ENCODE assay signal across 19 cellular contexts in genomic region chr3:138675393-138675792, GRCh38.
A peak's percentile ranks its signal among the peaks of the same experiment; 100 is the strongest.
DNase-seq lines count a peak whose midpoint lies in the region; ATAC-seq, FAIRE-seq and TF ChIP-seq lines count a peak whose summit lies in the region.
"Had no signal": no experiment of that assay in that cellular context is flagged by ENCODE, and none has a peak within 500 bp of the region (broad histone marks: within the 10 kb centered on the region; RNA-seq: fewer than 3 reads in every experiment).

No MANE protein-coding gene starts in this region.

- no peaks in the 10 kb centered on the region for H3K27me3 ChIP-seq in K562 (ENCODE audit: control insufficient read depth in 2 of 2, insufficient read depth in 2 of 2, low read length in 2 of 2)

- H3K27ac Mint-ChIP-seq in T-helper 17 cell: no peak overlapping the region
- H3K27ac Mint-ChIP-seq: activated CD4-positive, alpha-beta T cell treated with anti-CD3 and anti-CD28 coated beads for 36 hours; activated naive CD4-positive, alpha-beta T cell treated with anti-CD3 and anti-CD28 coated beads, Interleukin-2, amount 10 ng/mL, durations not matched to agents 7 days and 5 days; CD4-positive, alpha-beta T cell; effector memory CD8-positive, alpha-beta T cell; natural killer cell had no signal

- H3K27ac ChIP-seq in K562 (ENCODE audit: extremely low read depth, low read depth, low read length): no peak overlapping the region
- H3K27ac ChIP-seq: lower lobe of right lung had no signal

- TF ChIP-seq CTCF in NB4 (IDR thresholded peaks at IDR 0.05; ENCODE audit: low read depth, low read length) (no peak), K562 (IDR thresholded peaks at IDR 0.05 in 2 of 3, conservative IDR thresholded peaks at IDR 0.05 in 1 of 3; ENCODE audit: insufficient read depth in 2 of 3, low read depth in 1 of 3, low read length in 3 of 3) (no peak)

- H3K27me3 Mint-ChIP-seq in T-helper 17 cell: no peaks in the 10 kb centered on the region
- H3K27me3 Mint-ChIP-seq: activated CD4-positive, alpha-beta T cell treated with anti-CD3 and anti-CD28 coated beads for 36 hours; activated naive CD4-positive, alpha-beta T cell treated with anti-CD3 and anti-CD28 coated beads, Interleukin-2, amount 10 ng/mL, durations not matched to agents 7 days and 5 days; CD4-positive, alpha-beta T cell; effector memory CD8-positive, alpha-beta T cell had no signal

- no peak overlapping the region for H3K9ac ChIP-seq in K562 (ENCODE audit: insufficient read depth in 1 of 2, low read depth in 2 of 2, low read length in 2 of 2)

- TF ChIP-seq POLR2A in NB4 (IDR thresholded peaks at IDR 0.05; ENCODE audit: extremely low read depth, insufficient read length): no peak
- no peak for TF ChIP-seq POLR2A in K562 (conservative IDR thresholded peaks at IDR 0.05)

- H3K4me2 ChIP-seq in K562 (ENCODE audit: insufficient read depth, low read length): no peak overlapping the region

- peaks cover 0 to 7% of the 10 kb centered on the region in 2 experiments; a peak in 1 of 5 replicates for H3K4me1 ChIP-seq in K562 (replicated peaks in 1 of 2; ENCODE audit: control insufficient read depth in 2 of 2, insufficient read depth in 2 of 2, low read length in 2 of 2)
- H3K4me1 ChIP-seq: lower lobe of right lung had no signal

- H3K4me3 Mint-ChIP-seq in T-helper 17 cell: no peak overlapping the region
- H3K4me3 Mint-ChIP-seq: activated CD4-positive, alpha-beta T cell treated with anti-CD3 and anti-CD28 coated beads for 36 hours; activated naive CD4-positive, alpha-beta T cell treated with anti-CD3 and anti-CD28 coated beads, Interleukin-2, amount 10 ng/mL, durations not matched to agents 7 days and 5 days; CD4-positive, alpha-beta T cell; effector memory CD8-positive, alpha-beta T cell; natural killer cell had no signal

- H3K36me3 ChIP-seq in K562 (ENCODE audit: control insufficient read depth, insufficient read depth, low read length): peaks cover 80% of the 10 kb centered on the region

- H3K4me3 ChIP-seq in NB4 (ENCODE audit: low read depth, low read length) (no peak overlapping the region), K562 (no peak overlapping the region)
- H3K4me3 ChIP-seq: lower lobe of right lung had no signal

- no peak for TF ChIP-seq EP300 in K562 (IDR thresholded peaks at IDR 0.05; ENCODE audit: low read length)

- intact Hi-C loops in K562 (cut with micrococcal nuclease): no loop called here

- WGBS in K562 (ENCODE audit: insufficient coverage, low coverage, missing lambda C conversion rate): 100% methylated on average over 1 of the region's 1 CpG

- peaks cover 5% of the 10 kb centered on the region for H3K4me1 Mint-ChIP-seq in T-helper 17 cell
- H3K4me1 Mint-ChIP-seq: activated CD4-positive, alpha-beta T cell treated with anti-CD3 and anti-CD28 coated beads for 36 hours; activated naive CD4-positive, alpha-beta T cell treated with anti-CD3 and anti-CD28 coated beads, Interleukin-2, amount 10 ng/mL, durations not matched to agents 7 days and 5 days; natural killer cell had no signal

- H4K20me1 ChIP-seq in K562 (replicated peaks; ENCODE audit: control insufficient read depth, insufficient read depth, low read length): no peaks in the 10 kb centered on the region

- no peak overlapping the region for H2AFZ ChIP-seq in K562 (ENCODE audit: low read depth, low read length)

- H3K9me1 ChIP-seq in K562 (ENCODE audit: control insufficient read depth, insufficient read depth, low read length): no peaks in the 10 kb centered on the region

- POLR2A ChIA-PET in K562 (lab: Yijun Ruan, JAX): interaction anchor here (0.6 to 1.2 kb wide), 2 partner anchors 19 to 116 kb away, joined by 3 to 5 read pairs; no protein-coding TSS in a partner anchor

- ATAC-seq in K562: no peak
- no peak for ATAC-seq in HG02763 (IDR thresholded peaks at IDR 0.05; ENCODE audit: unreplicated experiment)
- no peak for ATAC-seq in T-helper 17 cell
- ATAC-seq: activated CD4-positive, alpha-beta T cell treated with anti-CD3 and anti-CD28 coated beads for 36 hours; effector memory CD8-positive, alpha-beta T cell; lower lobe of right lung; natural killer cell had no signal

- H3K9me3 ChIP-seq in K562 (replicated peaks; ENCODE audit: control insufficient read depth, insufficient read depth, low read depth, low read length) (peaks cover 19% of the 10 kb centered on the region), T-helper 17 cell (ENCODE audit: control insufficient read depth, low read length, poor library complexity, severe bottlenecking) (no peaks in the 10 kb centered on the region)

- H3K36me3 Mint-ChIP-seq in T-helper 17 cell (ENCODE audit: low read depth): peaks cover 14% of the 10 kb centered on the region

- FAIRE-seq in K562 (lab: Jason Lieb, UNC): peak; percentile 54

- TF ChIP-seq RAD21 in K562 (CRISPR knock-in tag; conservative IDR thresholded peaks at IDR 0.05 in 1 of 2, IDR thresholded peaks at IDR 0.05 in 1 of 2): no peak

- H3K79me2 ChIP-seq in K562 (ENCODE audit: control insufficient read depth, insufficient read depth, low read length): peaks cover 17% of the 10 kb centered on the region; the same call in 1 of the 3 replicates

- in situ Hi-C loops in K562 (cut with MboI): no loop called here

- no TSS peak for BruUV-seq in K562 (replicated peaks; lab: Mats Ljungman, UMichigan)

- CTCF ChIA-PET in K562 (lab: Yijun Ruan, JAX; ENCODE audit: low intra/inter-chr PET ratio): no interaction called here

- DNase-seq in DMS53 (lab: John Stamatoyannopoulos, UW) (peak; percentile 6), DMS53 treated with DMSO at 0.1 percent for 48 hours (lab: John Stamatoyannopoulos, UW; ENCODE audit: unreplicated experiment) (no peak), NB4 (ENCODE audit: low read depth) (peak; percentile 29), K562 (ENCODE audit: extremely low read depth in 1 of 4, low spot score in 3 of 4) (no peak), kidney tubule cell (ENCODE audit: low spot score) (peak; percentile 16), NK-92 (lab: John Stamatoyannopoulos, UW; ENCODE audit: unreplicated experiment) (no peak), T-helper 17 cell (no peak)
- DNase-seq: 8988T; activated CD4-positive, alpha-beta T cell treated with anti-CD3 and anti-CD28 coated beads for 36 hours; activated naive CD4-positive, alpha-beta T cell treated with anti-CD3 and anti-CD28 coated beads, Interleukin-2, amount 10 ng/mL, durations not matched to agents 7 days and 5 days; CD4-positive, alpha-beta T cell; effector memory CD8-positive, alpha-beta T cell; lower lobe of right lung; natural killer cell; NCI-H1930; NCI-H526 treated with DMSO at 0.1 percent for 48 hours; stimulated activated naive CD4-positive, alpha-beta T cell; trophoblast cell had no signal

TF ChIP-seq in K562, 482 proteins besides CTCF, POLR2A, EP300 and RAD21 (continues in another document):
- TF ChIP-seq TBP (optimal IDR thresholded peaks at IDR 0.05; ENCODE audit: low read depth, low read length) (no peak), JUN (IDR thresholded peaks at IDR 0.05; ENCODE audit: borderline replicate concordance, low read depth, low read length) (peak; percentile 77), JUN (CRISPR knock-in tag; IDR thresholded peaks at IDR 0.05; ENCODE audit: borderline replicate concordance) (no peak), ZBTB43 (CRISPR knock-in tag; IDR thresholded peaks at IDR 0.05) (no peak), EP400 (IDR thresholded peaks at IDR 0.05) (no peak), NELFE (IDR thresholded peaks at IDR 0.05; ENCODE audit: insufficient read depth, insufficient read length) (no peak), RBM17 (IDR thresholded peaks at IDR 0.05; ENCODE audit: borderline replicate concordance, low read depth, low read length) (no peak), CBX8 (IDR thresholded peaks at IDR 0.05; ENCODE audit: borderline replicate concordance, extremely low read depth, low read depth, low read length, poor library complexity, severe bottlenecking) (no peak), HNRNPH1 (optimal IDR thresholded peaks at IDR 0.05; ENCODE audit: low read depth, low read length) (no peak), MTA3 (IDR thresholded peaks at IDR 0.05; ENCODE audit: borderline replicate concordance) (no peak), ZNF175 (CRISPR knock-in tag; IDR thresholded peaks at IDR 0.05; ENCODE audit: low read depth) (no peak), POLR2G (IDR thresholded peaks at IDR 0.05; ENCODE audit: low read depth, low read length) (no peak), TBL1XR1 (IDR thresholded peaks at IDR 0.05; ENCODE audit: low read length in 2 of 2) (no peak), NBN (IDR thresholded peaks at IDR 0.05; ENCODE audit: low read depth) (no peak)
- TF ChIP-seq, protein P1, sequence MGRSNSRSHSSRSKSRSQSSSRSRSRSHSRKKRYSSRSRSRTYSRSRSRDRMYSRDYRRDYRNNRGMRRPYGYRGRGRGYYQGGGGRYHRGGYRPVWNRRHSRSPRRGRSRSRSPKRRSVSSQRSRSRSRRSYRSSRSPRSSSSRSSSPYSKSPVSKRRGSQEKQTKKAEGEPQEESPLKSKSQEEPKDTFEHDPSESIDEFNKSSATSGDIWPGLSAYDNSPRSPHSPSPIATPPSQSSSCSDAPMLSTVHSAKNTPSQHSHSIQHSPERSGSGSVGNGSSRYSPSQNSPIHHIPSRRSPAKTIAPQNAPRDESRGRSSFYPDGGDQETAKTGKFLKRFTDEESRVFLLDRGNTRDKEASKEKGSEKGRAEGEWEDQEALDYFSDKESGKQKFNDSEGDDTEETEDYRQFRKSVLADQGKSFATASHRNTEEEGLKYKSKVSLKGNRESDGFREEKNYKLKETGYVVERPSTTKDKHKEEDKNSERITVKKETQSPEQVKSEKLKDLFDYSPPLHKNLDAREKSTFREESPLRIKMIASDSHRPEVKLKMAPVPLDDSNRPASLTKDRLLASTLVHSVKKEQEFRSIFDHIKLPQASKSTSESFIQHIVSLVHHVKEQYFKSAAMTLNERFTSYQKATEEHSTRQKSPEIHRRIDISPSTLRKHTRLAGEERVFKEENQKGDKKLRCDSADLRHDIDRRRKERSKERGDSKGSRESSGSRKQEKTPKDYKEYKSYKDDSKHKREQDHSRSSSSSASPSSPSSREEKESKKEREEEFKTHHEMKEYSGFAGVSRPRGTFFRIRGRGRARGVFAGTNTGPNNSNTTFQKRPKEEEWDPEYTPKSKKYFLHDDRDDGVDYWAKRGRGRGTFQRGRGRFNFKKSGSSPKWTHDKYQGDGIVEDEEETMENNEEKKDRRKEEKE (IDR thresholded peaks at IDR 0.05; ENCODE audit: borderline replicate concordance in 1 of 2, control insufficient read depth in 1 of 2, low read depth in 2 of 2, low read length in 1 of 2): no peak

Comparison
In these comparisons a context has a peak if more than half of its experiments do, and no peak if none do; other contexts are left out.
1. DNase-seq: peak in DMS53 (single experiment), NB4 (single experiment) and kidney tubule cell (single experiment); none in DMS53 treated with DMSO at 0.1 percent for 48 hours (single experiment), K562 (0 of 4), NK-92 (single experiment) and T-helper 17 cell (0 of 3).